In the genomic region with DNA sequence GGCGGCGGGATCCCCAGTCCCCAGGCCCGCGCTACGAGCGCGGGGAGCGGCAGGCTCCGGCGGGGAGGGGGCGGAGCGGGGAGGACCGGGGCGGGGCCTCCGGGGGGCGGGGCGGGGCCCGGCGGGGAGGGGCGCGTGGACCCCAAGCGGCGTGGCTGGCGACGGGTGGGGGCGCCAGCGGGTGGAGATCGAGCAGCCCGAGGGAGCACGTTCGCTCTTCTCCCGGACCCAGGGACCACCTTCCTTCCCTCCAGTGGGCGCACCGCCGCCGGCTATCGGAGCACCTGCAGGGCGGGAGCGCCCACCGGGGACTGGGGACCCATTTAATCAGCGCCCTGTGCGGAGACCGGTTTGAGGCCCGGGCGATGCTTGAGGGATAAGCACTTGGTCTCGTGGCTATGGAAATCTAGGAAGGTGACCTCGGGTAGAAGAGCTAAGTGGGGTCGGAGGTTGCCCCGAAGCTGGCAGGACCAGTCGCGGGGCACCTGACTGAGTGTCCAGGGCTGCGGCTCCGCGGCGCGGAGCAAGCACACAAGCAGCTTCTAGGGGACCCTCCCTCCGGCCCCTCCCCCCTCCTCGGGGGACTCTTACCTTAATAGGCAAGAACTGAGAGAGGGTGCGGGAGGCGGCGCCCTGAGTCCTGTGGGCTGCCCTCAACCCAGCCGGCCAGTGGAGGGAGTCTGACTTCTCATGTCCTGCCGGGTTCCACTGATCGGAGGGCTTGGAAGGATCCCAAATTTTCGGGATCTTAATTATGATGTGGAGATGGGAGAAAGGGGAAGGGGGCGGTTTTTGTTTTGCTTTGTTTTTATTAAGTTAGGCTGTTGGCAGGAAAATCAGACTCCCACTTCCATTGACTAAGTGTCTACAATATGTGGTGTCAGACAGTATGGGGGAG, we compare ENCODE assay signal across 8 cellular contexts. TPM values are rescaled to one million over a fixed set of nuclear protein-coding genes. Genes with fewer than 3 reads are reported as not detected.
DNase-seq lines count a peak whose midpoint lies in the region; ATAC-seq and TF ChIP-seq lines count a peak whose summit lies in the region.

A gene (minus strand): TSS at position 61 of the 898 bp plus-strand sequence. CDS start 71 bp downstream, outside the sequence.

- no peaks in the 10 kb centered on the region for H4K20me1 ChIP-seq in PC-3 (ENCODE audit: low read length)

- intact Hi-C loops in PC-3 (cut with micrococcal nuclease) (loop anchor here (2.0 kb wide), 1 partner anchor 27 kb away; no protein-coding TSS in a partner anchor), left cardiac atrium (cut with DNase I) (no loop called here)

- POLR2A ChIA-PET in PC-3 (lab: Charles Lee; ENCODE audit: unreplicated experiment) = no interaction called here

- H3K36me3 ChIP-seq in PC-3 (ENCODE audit: low read depth, low read length) = no peaks in the 10 kb centered on the region

- H3K27me3 Mint-ChIP-seq in activated naive CD4-positive, alpha-beta T cell treated with anti-CD3 and anti-CD28 coated beads, Interleukin-2, amount 10 ng/mL, durations not matched to agents 7 days and 5 days = peaks cover 37% of the 10 kb centered on the region
- no peaks in the 10 kb centered on the region for H3K27me3 Mint-ChIP-seq in progenitor cell of endocrine pancreas

- no peaks in the 10 kb centered on the region for H3K9me2 ChIP-seq in PC-3 (replicated peaks; ENCODE audit: low read length)

- H3K36me3 Mint-ChIP-seq in activated naive CD4-positive, alpha-beta T cell treated with anti-CD3 and anti-CD28 coated beads, Interleukin-2, amount 10 ng/mL, durations not matched to agents 7 days and 5 days = no peaks in the 10 kb centered on the region
- H3K36me3 Mint-ChIP-seq in progenitor cell of endocrine pancreas (ENCODE audit: insufficient read depth) = no peaks in the 10 kb centered on the region

- CTCF ChIA-PET in PC-3 (lab: Charles Lee) = interaction anchor here (0.7 to 1.0 kb wide), 2 partner anchors 37 to 428 kb away, joined by 3 to 5 read pairs; no protein-coding TSS in a partner anchor
- CTCF ChIA-PET in activated naive CD4-positive, alpha-beta T cell treated with anti-CD3 and anti-CD28 coated beads, Interleukin-2, amount 10 ng/mL, durations not matched to agents 7 days and 5 days (lab: Charles Lee) = no interaction called here

- H3K27me3 ChIP-seq in PC-3 (ENCODE audit: low read length) = no peaks in the 10 kb centered on the region

- H3K4me1 ChIP-seq in PC-3 (ENCODE audit: insufficient read depth, low read length) = peaks cover 5% of the 10 kb centered on the region; the same call in 1 of the 2 replicates

- H3K4me1 Mint-ChIP-seq in activated naive CD4-positive, alpha-beta T cell treated with anti-CD3 and anti-CD28 coated beads, Interleukin-2, amount 10 ng/mL, durations not matched to agents 7 days and 5 days = peaks cover 19% of the 10 kb centered on the region
- H3K4me1 Mint-ChIP-seq in progenitor cell of endocrine pancreas (ENCODE audit: low read depth) = peaks cover 25% of the 10 kb centered on the region

- peak within 1 kb of the TSS; percentile 56 for H3K9ac ChIP-seq in PC-3 (ENCODE audit: low read length)

- BruUV-seq in PC-3 (replicated peaks; lab: Mats Ljungman, UMichigan) = TSS peak; percentile 50

- H3K79me2 ChIP-seq in PC-3 (ENCODE audit: low read length) = no peaks in the 10 kb centered on the region

- no peaks in the 10 kb centered on the region for H3K9me3 ChIP-seq in PC-3 (ENCODE audit: low read length)

- peak within 1 kb of the TSS; percentile 100 for H3K4me2 ChIP-seq in PC-3 (ENCODE audit: low read length)

- peak within 1 kb of the TSS; percentile 100 for H2AFZ ChIP-seq in PC-3 (ENCODE audit: low read length)

- in situ Hi-C loops in G401 (cut with HindIII; ENCODE audit: low sequenced_read_pairs) = no loop called here

- peak within 1 kb of the TSS; percentile 67 for H3K4me3 Mint-ChIP-seq in activated naive CD4-positive, alpha-beta T cell treated with anti-CD3 and anti-CD28 coated beads, Interleukin-2, amount 10 ng/mL, durations not matched to agents 7 days and 5 days
- peak within 1 kb of the TSS; percentile 91 for H3K4me3 Mint-ChIP-seq in progenitor cell of endocrine pancreas (ENCODE audit: low read depth)

- H3F3A ChIP-seq in PC-3 (ENCODE audit: low read length, unreplicated experiment) = no peaks in the 10 kb centered on the region

- no peak within 1 kb of the TSS for H3K27ac Mint-ChIP-seq in activated naive CD4-positive, alpha-beta T cell treated with anti-CD3 and anti-CD28 coated beads, Interleukin-2, amount 10 ng/mL, durations not matched to agents 7 days and 5 days
- peak within 1 kb of the TSS; percentile 96 for H3K27ac Mint-ChIP-seq in progenitor cell of endocrine pancreas

- peak within 1 kb of the TSS; percentile 96 for H3K4me3 ChIP-seq in PC-3 (ENCODE audit: low read length)

- peaks cover 7% of the 10 kb centered on the region for H3K9me3 Mint-ChIP-seq in activated naive CD4-positive, alpha-beta T cell treated with anti-CD3 and anti-CD28 coated beads, Interleukin-2, amount 10 ng/mL, durations not matched to agents 7 days and 5 days
- H3K9me3 Mint-ChIP-seq in progenitor cell of endocrine pancreas (ENCODE audit: low read depth) = no peaks in the 10 kb centered on the region

- H3K27ac ChIP-seq in PC-3 (ENCODE audit: low read length) = no peak within 1 kb of the TSS

- peak; percentile 88 for ATAC-seq in PC-3
- ATAC-seq in left cardiac atrium = peak; percentile 91 to 93

- TF ChIP-seq CTCF in PC-3 (conservative IDR thresholded peaks at IDR 0.05; ENCODE audit: low read depth, low read length) (peak; percentile 55), progenitor cell of endocrine pancreas (IDR thresholded peaks at IDR 0.05; ENCODE audit: unreplicated experiment) (peak; percentile 39)

- peak; percentile 22 for DNase-seq in G401 (ENCODE audit: low spot score)
- DNase-seq in PC-3 = peak; percentile 61
- peak; percentile 61 for DNase-seq in activated naive CD4-positive, alpha-beta T cell treated with anti-CD3 and anti-CD28 coated beads, Interleukin-2, amount 10 ng/mL, durations not matched to agents 7 days and 5 days
- DNase-seq in left cardiac atrium = peak; percentile 86
- peak; percentile 65 for DNase-seq in progenitor cell of endocrine pancreas (ENCODE audit: low spot score, unreplicated experiment)
- no peak for DNase-seq in NCI-H2107 (lab: John Stamatoyannopoulos, UW)
- DNase-seq in NCI-H226 = no peak
- DNase-seq in NCI-H187 treated with DMSO at 0.1 percent for 48 hours (lab: John Stamatoyannopoulos, UW) = no peak

RNA-seq across cellular contexts. Expression of the gene that starts here (rescaled TPM):
- total RNA-seq in G401 (2014; rRNA removed; shearing (Covaris generic)) = not detected in 2 replicates
- total RNA-seq in PC-3 (2014; rRNA removed) (1.3 and 1.7 TPM in 2 replicates), left cardiac atrium (10 to 100 TPM; 13.3 to 15.1 TPM), progenitor cell of endocrine pancreas (22.5 and 27.2 TPM in 2 replicates)

Comparison
In these comparisons a context has a peak if more than half of its experiments do, and no peak if none do; other contexts are left out.
1. Peak in DNase-seq in G401; RNA of the gene not detected or under 1 TPM.
2. DNase-seq: peak in PC-3 (single experiment), activated naive CD4-positive, alpha-beta T cell treated with anti-CD3 and anti-CD28 coated beads, Interleukin-2, amount 10 ng/mL, durations not matched to agents 7 days and 5 days (single experiment), left cardiac atrium (single experiment) and progenitor cell of endocrine pancreas (single experiment); none in NCI-H2107 (single experiment), NCI-H226 (single experiment) and NCI-H187 treated with DMSO at 0.1 percent for 48 hours (single experiment).